Comparison of ENCODE assay signal across 8 cellular contexts in genomic region chr5:139273572-139274264, GRCh38. TPM values are rescaled to one million over a fixed set of nuclear protein-coding genes. Genes with fewer than 3 reads are reported as not detected.
DNase-seq lines count a peak whose midpoint lies in the region; ATAC-seq and TF ChIP-seq lines count a peak whose summit lies in the region.

No MANE protein-coding gene starts in this region.

- no peak for DNase-seq in AG09309 (ENCODE audit: low read depth)
- peak; percentile 47 for DNase-seq in NCI-H2227 treated with DMSO at 0.1 percent for 48 hours (lab: John Stamatoyannopoulos, UW)
- DNase-seq in cerebellum (ENCODE audit: low spot score) = peak; percentile 92
- DNase-seq in stimulated activated CD4-positive, alpha-beta T cell treated with anti-CD3 and anti-CD28 coated beads, Interleukin-1b, Interleukin-23, amount 100 ng/mL, for 24 hours (ENCODE audit: low read depth in 4 of 4, low spot score in 1 of 4) = peak; percentile 75 to 85 (median 82)

- no peaks in the 10 kb centered on the region for H3K27me3 ChIP-seq in layer of hippocampus (ENCODE audit: control insufficient read depth, insufficient read depth, low read length)

- peak; percentile 69 for ATAC-seq in HG03060 (IDR thresholded peaks at IDR 0.05; ENCODE audit: low read depth, unreplicated experiment)
- ATAC-seq in activated CD4-positive, CD25-positive, alpha-beta regulatory T cell treated with anti-CD3 and anti-CD28 coated beads, Interleukin-2, amount 50 U/mL, for 24 hours = peak; percentile 90 to 93

- peak; percentile 94 for TF ChIP-seq POLR2A in GM18526 (IDR thresholded peaks at IDR 0.05; ENCODE audit: extremely low read depth, insufficient read length)

- no peak for TF ChIP-seq CTCF in AG09309 (IDR thresholded peaks at IDR 0.05; ENCODE audit: control insufficient read depth, insufficient read depth, low read depth, low read length, missing control alignments)

- peak overlapping the region; percentile 84 for H3K27ac ChIP-seq in layer of hippocampus (ENCODE audit: low read depth, low read length)

- H3K4me3 ChIP-seq in AG09309 (ENCODE audit: control insufficient read depth, low read depth, low read length) = peak overlapping the region; percentile 36

RNA-seq across cellular contexts. Expression of gene MATR3, which starts 19.8 kb away (rescaled TPM):
- total RNA-seq in cerebellum = 477 TPM
